ENCODE assay signal across 8 cellular contexts in the genomic region with DNA sequence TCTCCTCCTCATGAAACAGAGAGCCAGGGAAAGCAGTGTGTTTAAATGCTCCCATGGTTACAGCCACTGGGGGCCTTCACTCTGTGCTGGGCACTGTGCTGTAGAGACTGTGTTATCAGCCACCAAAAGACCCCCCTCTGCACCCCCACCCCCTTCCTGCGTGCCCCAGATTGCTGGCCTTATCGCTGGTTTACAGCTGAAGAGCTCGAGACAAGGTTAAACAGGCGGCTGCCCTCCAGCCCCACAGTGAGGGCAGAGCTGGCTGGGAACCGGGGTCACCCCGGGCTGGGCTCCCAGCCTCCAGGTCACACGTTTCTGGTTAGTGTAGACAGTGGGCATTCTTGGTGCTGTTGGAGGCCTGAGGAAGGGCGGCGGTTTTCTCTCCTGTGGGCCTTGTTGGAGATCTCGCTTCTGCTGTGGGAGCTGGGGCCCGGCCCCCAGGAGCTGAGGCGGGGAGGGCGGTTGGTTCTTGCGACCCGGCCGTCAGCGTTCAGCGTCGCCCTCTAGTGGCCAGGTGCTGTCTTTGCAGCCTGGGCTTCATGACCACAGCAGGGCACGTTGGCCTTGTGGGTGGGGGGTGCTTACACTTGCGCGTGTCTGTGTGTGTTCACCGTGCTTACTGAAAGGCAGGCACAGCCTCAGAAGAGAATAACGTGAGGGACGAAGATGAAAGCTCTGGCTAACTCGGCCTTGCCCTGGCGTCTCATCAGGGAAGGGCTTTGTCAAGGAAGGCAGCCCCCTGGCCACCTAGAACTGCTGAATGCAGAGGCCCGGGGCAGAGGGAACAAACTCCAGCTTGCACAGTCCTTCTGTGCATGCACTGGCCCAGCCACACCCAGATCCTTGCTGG. TPM values are rescaled to one million over a fixed set of nuclear protein-coding genes. Genes with fewer than 3 reads are reported as not detected.
DNase-seq lines count a peak whose midpoint lies in the region; ATAC-seq and TF ChIP-seq lines count a peak whose summit lies in the region.

No MANE protein-coding gene starts in this region.

- peaks cover 62% of the 10 kb centered on the region for H3K36me3 ChIP-seq in Loucy (ENCODE audit: insufficient read depth, low read length)
- H3K36me3 ChIP-seq in colonic mucosa, result peaks cover 5% of the 10 kb centered on the region
- no peaks in the 10 kb centered on the region for H3K36me3 ChIP-seq in mucosa of descending colon (ENCODE audit: low read depth)

- H3K4me3 Mint-ChIP-seq in stimulated activated naive B cell treated with anti-CD40 and anti-IgM and Interleukin-4, amounts not matched to agents 10 μg/mL and 1 μg/mL and 100 μg/mL, for 72 hours, result peak overlapping the region; percentile 7 to 8

- intact Hi-C loops in colonic mucosa (cut with DNase I), result no loop called here
- intact Hi-C loops in mucosa of descending colon (cut with DNase I, micrococcal nuclease), result no loop called here

- H3K4me1 ChIP-seq in Loucy (ENCODE audit: insufficient read depth, low read length, poor library complexity, severe bottlenecking) (peaks cover 7% of the 10 kb centered on the region), colonic mucosa (peaks cover 3% of the 10 kb centered on the region), mucosa of descending colon (ENCODE audit: low read depth) (peaks cover 4% of the 10 kb centered on the region)

- H3K36me3 Mint-ChIP-seq in stimulated activated naive B cell treated with anti-CD40 and anti-IgM and Interleukin-4, amounts not matched to agents 10 μg/mL and 1 μg/mL and 100 μg/mL, for 72 hours, result peaks cover 66 to 83% of the 10 kb centered on the region in 2 donors

- H4K20me1 ChIP-seq in Loucy (ENCODE audit: insufficient read depth, low read length, poor library complexity, severe bottlenecking), result peaks cover 4% of the 10 kb centered on the region

- H3K4me2 ChIP-seq in Loucy (ENCODE audit: low read depth, low read length, poor library complexity, severe bottlenecking), result no peak overlapping the region

- H3K27me3 ChIP-seq in Loucy (ENCODE audit: insufficient read depth, low read length, poor library complexity, severe bottlenecking) (no peaks in the 10 kb centered on the region), colonic mucosa (no peaks in the 10 kb centered on the region)

- DNase-seq in GM10266 (ENCODE audit: extremely low spot score), result peak; percentile 84
- peak; percentile 77 for DNase-seq in activated CD4-positive, alpha-beta T cell treated with anti-CD3 and anti-CD28 coated beads, Interleukin-2, amount 50 U/mL, for 1 hour
- DNase-seq in colonic mucosa, result peak; percentile 43
- peak; percentile 61 to 72 (median 71) for DNase-seq in mucosa of descending colon
- DNase-seq in stimulated activated naive B cell treated with anti-CD40 and anti-IgM and Interleukin-4, amounts not matched to agents 10 μg/mL and 1 μg/mL and 100 μg/mL, for 72 hours, result peak; percentile 47

- no peaks in the 10 kb centered on the region for H3K27me3 Mint-ChIP-seq in stimulated activated naive B cell treated with anti-CD40 and anti-IgM and Interleukin-4, amounts not matched to agents 10 μg/mL and 1 μg/mL and 100 μg/mL, for 72 hours

- TF ChIP-seq CTCF in GM10266 (IDR thresholded peaks at IDR 0.05; ENCODE audit: control insufficient read depth, insufficient read depth, low read depth, missing control alignments) (peak; percentile 99), Loucy (conservative IDR thresholded peaks at IDR 0.05; ENCODE audit: low read length) (peak; percentile 96), colonic mucosa (IDR thresholded peaks at IDR 0.05) (peak; percentile 96), mucosa of descending colon (IDR thresholded peaks at IDR 0.05) (peak; percentile 94)

- no peaks in the 10 kb centered on the region for H3K9me3 Mint-ChIP-seq in stimulated activated naive B cell treated with anti-CD40 and anti-IgM and Interleukin-4, amounts not matched to agents 10 μg/mL and 1 μg/mL and 100 μg/mL, for 72 hours

- H3K9ac ChIP-seq in Loucy (ENCODE audit: low read depth, low read length, poor library complexity, severe bottlenecking), result no peak overlapping the region
- H3K9ac ChIP-seq in colonic mucosa (ENCODE audit: low read depth in 2 of 2, low read length in 2 of 2), result no peak overlapping the region

- H3K4me3 ChIP-seq in Loucy (ENCODE audit: low read length, poor library complexity, severe bottlenecking) (no peak overlapping the region), colonic mucosa (no peak overlapping the region), mucosa of descending colon (no peak overlapping the region)

- H3K27ac Mint-ChIP-seq in stimulated activated naive B cell treated with anti-CD40 and anti-IgM and Interleukin-4, amounts not matched to agents 10 μg/mL and 1 μg/mL and 100 μg/mL, for 72 hours, result peak overlapping the region; percentile 70

- peaks cover 49 to 82% of the 10 kb centered on the region in 2 donors for H3K4me1 Mint-ChIP-seq in stimulated activated naive B cell treated with anti-CD40 and anti-IgM and Interleukin-4, amounts not matched to agents 10 μg/mL and 1 μg/mL and 100 μg/mL, for 72 hours

- peaks cover 19% of the 10 kb centered on the region; the same call in 1 of the 2 replicates for H3K79me2 ChIP-seq in Loucy (ENCODE audit: insufficient read depth, low read length)

- no peak overlapping the region for H3K27ac ChIP-seq in colonic mucosa

- H3K9me2 ChIP-seq in Loucy (replicated peaks; ENCODE audit: low read depth, low read length), result no peaks in the 10 kb centered on the region

- no peak overlapping the region for H2AFZ ChIP-seq in Loucy (ENCODE audit: low read length)

- H3K9me3 ChIP-seq in Loucy (ENCODE audit: insufficient read depth, low read depth, low read length) (no peaks in the 10 kb centered on the region), colonic mucosa (no peaks in the 10 kb centered on the region), mucosa of descending colon (no peaks in the 10 kb centered on the region)

- H3F3A ChIP-seq in Loucy (ENCODE audit: low read depth), result no peaks in the 10 kb centered on the region

- ATAC-seq in mucosa of descending colon (peak; percentile 84), HG03175 (IDR thresholded peaks at IDR 0.05; ENCODE audit: unreplicated experiment) (no peak), GM18502 (IDR thresholded peaks at IDR 0.05; ENCODE audit: poor library complexity, unreplicated experiment) (no peak)
- peak; percentile 80 to 82 for ATAC-seq in stimulated activated naive B cell treated with anti-CD40 and anti-IgM and Interleukin-4, amounts not matched to agents 10 μg/mL and 1 μg/mL and 100 μg/mL, for 72 hours (replicated peaks)

RNA-seq across cellular contexts. Expression of a gene that starts 40.8 kb away (rescaled TPM):
- total RNA-seq in colonic mucosa, result 10 to 100 TPM; 34.2 to 36.4 TPM
- 10 to 100 TPM; 35.6 to 51.9 (median 41.8) TPM for total RNA-seq in mucosa of descending colon

Comparison
In these comparisons a context has a peak if more than half of its experiments do, and no peak if none do; other contexts are left out.
1. ATAC-seq: peak in mucosa of descending colon (single experiment) and stimulated activated naive B cell treated with anti-CD40 and anti-IgM and Interleukin-4, amounts not matched to agents 10 μg/mL and 1 μg/mL and 100 μg/mL, for 72 hours (2 of 2); none in HG03175 (single experiment) and GM18502 (single experiment).
2. Peak in every context shown above with its lines, with median percentiles within 50 percentile points of each other: DNase-seq and CTCF ChIP-seq.